In the genomic region with DNA sequence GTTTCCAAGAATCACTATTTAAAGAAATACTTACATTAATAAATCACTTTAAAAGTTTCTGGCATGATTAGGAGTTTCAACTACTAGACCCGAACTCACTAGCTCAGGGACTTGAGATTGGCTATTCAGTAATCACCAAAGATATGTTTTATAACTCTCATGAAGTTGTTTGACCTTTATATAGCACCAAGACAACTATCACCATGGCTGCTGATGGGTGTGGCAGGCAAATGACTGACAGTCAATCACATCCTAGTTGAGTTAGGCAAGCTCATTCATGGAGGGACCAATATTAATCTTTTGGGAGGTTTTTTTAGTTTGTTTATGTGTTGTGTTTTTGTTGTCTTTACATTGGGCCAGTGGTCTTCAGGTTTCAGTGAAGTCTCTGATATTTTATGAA, we compare ENCODE assay signal across 25 cellular contexts.
DNase-seq lines count a peak whose midpoint lies in the region; ATAC-seq, FAIRE-seq and TF ChIP-seq lines count a peak whose summit lies in the region.
"Had no signal": no experiment of that assay in that cellular context is flagged by ENCODE, and none has a peak within 500 bp of the region (broad histone marks: within the 10 kb centered on the region; RNA-seq: fewer than 3 reads in every experiment).

No MANE protein-coding gene starts in this region.

- H3K36me3 ChIP-seq in osteoblast (ENCODE audit: insufficient read depth, low read length) (no peaks in the 10 kb centered on the region), transverse colon (no peaks in the 10 kb centered on the region), mesendoderm (ENCODE audit: control insufficient read depth, insufficient read depth, low read length) (no peaks in the 10 kb centered on the region)
- H3K36me3 ChIP-seq: BE2C, BLaER1 had no signal

- H3K4me3 ChIP-seq in osteoblast (ENCODE audit: insufficient read depth, low read length) (no peak overlapping the region), transverse colon (no peak overlapping the region), mesendoderm (ENCODE audit: low read length) (no peak overlapping the region), right cardiac atrium (ENCODE audit: low read length) (no peak overlapping the region)
- H3K4me3 ChIP-seq: BLaER1, GM12878 had no signal

- H2AFZ ChIP-seq in osteoblast (ENCODE audit: low read length) = no peak overlapping the region

- no peak for TF ChIP-seq EP300 in transverse colon (IDR thresholded peaks at IDR 0.05; ENCODE audit: low read depth)

- no peak for FAIRE-seq in GM12891 (lab: Jason Lieb, UNC)
- FAIRE-seq: A204.1, GM12878, GM19239 had no signal

- H3K18ac ChIP-seq in mesendoderm (ENCODE audit: low read length) = no peak overlapping the region

- H3K23ac ChIP-seq in mesendoderm (ENCODE audit: low read length) = no peak overlapping the region

- H3K9ac ChIP-seq in mesendoderm (ENCODE audit: low read length) = no peak overlapping the region
- H3K9ac ChIP-seq: BLaER1 had no signal

- H3K9me3 ChIP-seq in osteoblast (ENCODE audit: low read depth, low read length) (no peaks in the 10 kb centered on the region), transverse colon (no peaks in the 10 kb centered on the region), right cardiac atrium (ENCODE audit: control insufficient read depth, low read length) (no peaks in the 10 kb centered on the region)
- H3K9me3 ChIP-seq: BE2C, BLaER1 had no signal

- 27 to 45% methylated on average over 1 of the region's 1 CpG for WGBS in transverse colon (ENCODE audit: low coverage in 1 of 2), 2 donors
- WGBS in mesendoderm (ENCODE audit: extremely low coverage, insufficient coverage, low lambda C conversion rate) = no CpG with 5 or more reads among the region's 1 CpG
- WGBS in right cardiac atrium = 73% methylated on average over 1 of the region's 1 CpG

- no peak overlapping the region for H4K5ac ChIP-seq in mesendoderm (ENCODE audit: low read length)

- H3K4me2 ChIP-seq in osteoblast (ENCODE audit: insufficient read depth, low read length) (no peak overlapping the region), mesendoderm (ENCODE audit: low read length) (no peak overlapping the region)
- H3K4me2 ChIP-seq: BLaER1 had no signal

- no peak overlapping the region for H3K56ac ChIP-seq in mesendoderm (ENCODE audit: low read length)

- TF ChIP-seq CTCF in osteoblast (IDR thresholded peaks at IDR 0.05; ENCODE audit: extremely low read depth, low read depth, low read length) (no peak), transverse colon (IDR thresholded peaks at IDR 0.05) (no peak)

- H2BK15ac ChIP-seq in mesendoderm (replicated peaks; ENCODE audit: low read depth) = no peak overlapping the region

- no peak overlapping the region for H4K8ac ChIP-seq in mesendoderm (ENCODE audit: low read depth, low read length)

- H2AK5ac ChIP-seq in mesendoderm (ENCODE audit: low read length) = no peak overlapping the region

- intact Hi-C loops in left colon (cut with DNase I, micrococcal nuclease) = no loop called here
- intact Hi-C loops in transverse colon (cut with DNase I; ENCODE audit: low total_unique reads) = no loop called here
- intact Hi-C loops in right cardiac atrium (cut with DNase I) = no loop called here

- no peak overlapping the region for H2BK5ac ChIP-seq in mesendoderm (ENCODE audit: low read length)

- H2BK120ac ChIP-seq in mesendoderm (ENCODE audit: low read depth, low read length) = no peak overlapping the region

- peak; percentile 39 to 55 for DNase-seq in left colon
- DNase-seq in osteoblast (ENCODE audit: insufficient read length, low spot score, missing footprints) = peak; percentile 23
- DNase-seq in transverse colon = peak; percentile 49
- no peak for DNase-seq in GM12891 (ENCODE audit: insufficient read length, low spot score)
- no peak for DNase-seq in mesendoderm
- DNase-seq in right cardiac atrium = no peak
- DNase-seq: 8988T; ACHN; BE2C; C1 segment of cervical spinal cord; CD4-positive, alpha-beta memory T cell; CD4-positive, CD25-positive, alpha-beta regulatory T cell; CD8-positive, alpha-beta memory T cell; COR-L47; DMS 273 treated with DMSO at 0.1 percent for 48 hours; DMS153; DMS53; DMS79; DND-41; EL; GDM1 had no signal

- TF ChIP-seq POLR2A in transverse colon (IDR thresholded peaks at IDR 0.05) = no peak
- TF ChIP-seq POLR2A in GM12891 (IDR thresholded peaks at IDR 0.05; ENCODE audit: low read depth, low read length) = no peak

- in situ Hi-C loops in transverse colon (cut with MboI; ENCODE audit: low pct_ligation_motif_present in 1 of 4, low pct_unique_long_range_greater_than_20kb in 1 of 4, low sequenced_read_pairs in 3 of 4) = no loop called here

- H4K20me1 ChIP-seq in osteoblast (ENCODE audit: insufficient read depth, low read length) = no peaks in the 10 kb centered on the region
- H4K20me1 ChIP-seq: BLaER1 had no signal

- no peaks in the 10 kb centered on the region for H3K79me1 ChIP-seq in mesendoderm (ENCODE audit: low read length)

- H3K4me1 ChIP-seq in osteoblast (ENCODE audit: insufficient read depth, low read length) (no peaks in the 10 kb centered on the region), transverse colon (peaks cover 0 to 9% (median 2%) of the 10 kb centered on the region in 4 donors), mesendoderm (ENCODE audit: control insufficient read depth, low read depth, low read length) (no peaks in the 10 kb centered on the region), right cardiac atrium (ENCODE audit: control insufficient read depth, insufficient read depth, low read length) (no peaks in the 10 kb centered on the region)
- H3K4me1 ChIP-seq: BE2C, BLaER1 had no signal

- H3K27ac ChIP-seq in osteoblast (ENCODE audit: low read depth, low read length) = no peak overlapping the region
- no peak overlapping the region for H3K27ac ChIP-seq in transverse colon
- H3K27ac ChIP-seq in mesendoderm (ENCODE audit: low read depth, low read length) = no peak overlapping the region
- no peak overlapping the region for H3K27ac ChIP-seq in right cardiac atrium (ENCODE audit: low read length)
- H3K27ac ChIP-seq: BLaER1 had no signal

- H3K4ac ChIP-seq in mesendoderm (ENCODE audit: low read depth, low read length) = no peak overlapping the region

- H3K79me2 ChIP-seq in osteoblast (ENCODE audit: insufficient read depth, low read length) = no peaks in the 10 kb centered on the region
- no peaks in the 10 kb centered on the region for H3K79me2 ChIP-seq in mesendoderm (ENCODE audit: control insufficient read depth, insufficient read depth, low read length)

- ATAC-seq in left colon (peak; percentile 98), right cardiac atrium (no peak)
- ATAC-seq: GM12878 had no signal

- H3K27me3 ChIP-seq in osteoblast (ENCODE audit: insufficient read depth, low read length) = no peaks in the 10 kb centered on the region
- H3K27me3 ChIP-seq in transverse colon = no peaks in the 10 kb centered on the region
- no peaks in the 10 kb centered on the region for H3K27me3 ChIP-seq in mesendoderm (ENCODE audit: insufficient read depth, low read length, poor library complexity)
- no peaks in the 10 kb centered on the region for H3K27me3 ChIP-seq in right cardiac atrium (ENCODE audit: control insufficient read depth, insufficient read depth)
- H3K27me3 ChIP-seq: BE2C, BLaER1 had no signal

TF ChIP-seq in GM12891, 5 proteins besides CTCF, POLR2A, EP300 and RAD21:
- TF ChIP-seq SPI1 (IDR thresholded peaks at IDR 0.05; ENCODE audit: low read depth, low read length) (no peak), POLR2AphosphoS5 (IDR thresholded peaks at IDR 0.05; ENCODE audit: low read depth, low read length) (no peak), TAF1 (IDR thresholded peaks at IDR 0.05; ENCODE audit: low read depth, low read length) (no peak), PAX5 (IDR thresholded peaks at IDR 0.05; ENCODE audit: insufficient read depth, low read length, severe bottlenecking) (no peak), POU2F2 (IDR thresholded peaks at IDR 0.05; ENCODE audit: low read depth, low read length) (no peak)

Comparison
In these comparisons a context has a peak if more than half of its experiments do, and no peak if none do; other contexts are left out.
1. DNase-seq: peak in left colon (2 of 2), osteoblast (single experiment) and transverse colon (single experiment); none in GM12891 (single experiment), mesendoderm (single experiment) and right cardiac atrium (0 of 3).